20 cellular contexts compared by ENCODE assay signal in the genomic region with DNA sequence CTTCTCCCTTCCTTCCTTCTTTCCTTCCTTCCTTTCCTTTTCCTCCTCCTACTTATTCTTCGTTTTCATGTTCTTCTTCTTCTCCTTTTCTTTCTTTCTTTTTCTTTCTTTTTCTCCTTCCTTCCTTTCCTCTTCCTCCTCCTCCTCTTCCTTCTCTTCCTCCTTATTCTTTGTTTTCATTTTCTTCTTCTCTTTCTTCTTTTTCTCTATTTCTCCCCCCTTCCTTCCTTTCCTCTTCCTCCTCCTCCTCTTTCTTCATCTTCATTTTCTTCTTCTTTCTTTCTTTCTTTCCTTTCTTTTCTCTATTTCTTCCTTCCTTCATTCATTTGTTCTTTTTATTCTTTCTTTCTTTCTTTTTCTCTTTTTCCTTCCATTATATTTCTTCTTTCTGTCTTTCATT.
DNase-seq lines count a peak whose midpoint lies in the region; ATAC-seq, FAIRE-seq and TF ChIP-seq lines count a peak whose summit lies in the region.
"Had no signal": no experiment of that assay in that cellular context is flagged by ENCODE, and none has a peak within 500 bp of the region (broad histone marks: within the 10 kb centered on the region; RNA-seq: fewer than 3 reads in every experiment).

No MANE protein-coding gene starts in this region.

- H3K9ac ChIP-seq in K562 (ENCODE audit: insufficient read depth in 1 of 2, low read depth in 2 of 2, low read length in 2 of 2), result no peak overlapping the region
- H3K9ac ChIP-seq: BLaER1 treated with 17β-estradiol and CSF1 and Interleukin-3, amounts not matched to agents 10 nM and 100 nM had no signal

- H3K36me3 Mint-ChIP-seq in MCF 10A (ENCODE audit: insufficient read depth, unreplicated experiment), result no peaks in the 10 kb centered on the region
- no peaks in the 10 kb centered on the region for H3K36me3 Mint-ChIP-seq in CD8-positive, alpha-beta T cell
- H3K36me3 Mint-ChIP-seq: CD4-positive, alpha-beta memory T cell had no signal

- H3K4me2 ChIP-seq in K562 (ENCODE audit: insufficient read depth, low read length), result no peak overlapping the region
- H3K4me2 ChIP-seq: A549; BLaER1 treated with 17β-estradiol and CSF1 and Interleukin-3, amounts not matched to agents 10 nM and 100 nM had no signal

- DNase-seq in MCF 10A (ENCODE audit: unreplicated experiment) (no peak), breast epithelium (ENCODE audit: low spot score in 2 of 2) (no peak), K562 (ENCODE audit: extremely low read depth in 1 of 4, low spot score in 3 of 4) (no peak), stomach (no peak), NCI-H524 (lab: John Stamatoyannopoulos, UW) (no peak)
- no peak for DNase-seq in CD8-positive, alpha-beta T cell
- DNase-seq: ACHN; Caco-2; Calu3; CD4-positive, alpha-beta memory T cell; DMS79 treated with DMSO at 0.1 percent for 48 hours; GF-D8 had no signal

- no peaks in the 10 kb centered on the region for H3K9me1 ChIP-seq in K562 (ENCODE audit: control insufficient read depth, insufficient read depth, low read length)

- in situ Hi-C loops in K562 (cut with MboI), result no loop called here

- POLR2A ChIA-PET in MCF 10A (lab: Yijun Ruan, JAX), result no interaction called here
- POLR2A ChIA-PET in CD8-positive, alpha-beta T cell (lab: Charles Lee), result no interaction called here
- POLR2A ChIA-PET in K562 (lab: Yijun Ruan, JAX), result no interaction called here

- FAIRE-seq in K562 (lab: Jason Lieb, UNC), result no peak
- FAIRE-seq: A549, D721Med, G401.6, GM12891 had no signal

- BruUV-seq in MCF 10A (replicated peaks; lab: Mats Ljungman, UMichigan) (no TSS peak), K562 (replicated peaks; lab: Mats Ljungman, UMichigan) (no TSS peak)

- H2AFZ ChIP-seq in K562 (ENCODE audit: low read depth, low read length), result no peak overlapping the region

- H3K27me3 ChIP-seq in breast epithelium (no peaks in the 10 kb centered on the region), K562 (ENCODE audit: control insufficient read depth in 2 of 2, insufficient read depth in 2 of 2, low read length in 2 of 2) (no peaks in the 10 kb centered on the region), stomach (no peaks in the 10 kb centered on the region)
- H3K27me3 ChIP-seq in CD8-positive, alpha-beta T cell (ENCODE audit: insufficient read depth, low read length), result no peaks in the 10 kb centered on the region
- H3K27me3 ChIP-seq: BLaER1 treated with 17β-estradiol and CSF1 and Interleukin-3, amounts not matched to agents 10 nM and 100 nM had no signal

- H4K20me1 ChIP-seq in K562 (replicated peaks; ENCODE audit: control insufficient read depth, insufficient read depth, low read length), result no peaks in the 10 kb centered on the region
- H4K20me1 ChIP-seq: BLaER1 treated with 17β-estradiol and CSF1 and Interleukin-3, amounts not matched to agents 10 nM and 100 nM had no signal

- H3K4me1 ChIP-seq in breast epithelium, result no peaks in the 10 kb centered on the region
- H3K4me1 ChIP-seq in CD8-positive, alpha-beta T cell (ENCODE audit: insufficient read depth, low read length), result no peaks in the 10 kb centered on the region
- no peaks in the 10 kb centered on the region for H3K4me1 ChIP-seq in K562 (replicated peaks in 1 of 2; ENCODE audit: control insufficient read depth in 2 of 2, insufficient read depth in 2 of 2, low read length in 2 of 2)
- H3K4me1 ChIP-seq in stomach, result no peaks in the 10 kb centered on the region
- H3K4me1 ChIP-seq: A549, Caco-2 had no signal

- no peaks in the 10 kb centered on the region for H3K27me3 Mint-ChIP-seq in MCF 10A (ENCODE audit: insufficient read depth, unreplicated experiment)
- H3K27me3 Mint-ChIP-seq in CD8-positive, alpha-beta T cell (ENCODE audit: low read depth), result peaks cover 11% of the 10 kb centered on the region

- H3K4me1 Mint-ChIP-seq in MCF 10A (ENCODE audit: insufficient read depth, unreplicated experiment), result peaks cover 8% of the 10 kb centered on the region
- H3K4me1 Mint-ChIP-seq in CD8-positive, alpha-beta T cell (ENCODE audit: low read depth), result no peaks in the 10 kb centered on the region

- H3K4me3 Mint-ChIP-seq in MCF 10A (ENCODE audit: unreplicated experiment), result no peak overlapping the region
- H3K4me3 Mint-ChIP-seq in CD8-positive, alpha-beta T cell, result no peak overlapping the region
- H3K4me3 Mint-ChIP-seq: CD4-positive, alpha-beta memory T cell had no signal

- H3K9me3 Mint-ChIP-seq in MCF 10A (ENCODE audit: unreplicated experiment), result peaks cover 8% of the 10 kb centered on the region
- H3K9me3 Mint-ChIP-seq in CD8-positive, alpha-beta T cell, result no peaks in the 10 kb centered on the region

- TF ChIP-seq EP300 in K562 (IDR thresholded peaks at IDR 0.05; ENCODE audit: low read length), result no peak
- no peak for TF ChIP-seq EP300 in stomach (IDR thresholded peaks at IDR 0.05)

- H3K9me3 ChIP-seq in breast epithelium (no peaks in the 10 kb centered on the region), K562 (replicated peaks; ENCODE audit: control insufficient read depth, insufficient read depth, low read depth, low read length) (no peaks in the 10 kb centered on the region), stomach (no peaks in the 10 kb centered on the region)
- no peaks in the 10 kb centered on the region for H3K9me3 ChIP-seq in CD8-positive, alpha-beta T cell (ENCODE audit: low read length)
- H3K9me3 ChIP-seq: A549; BLaER1 treated with 17β-estradiol and CSF1 and Interleukin-3, amounts not matched to agents 10 nM and 100 nM; Caco-2 had no signal

- no peak for ATAC-seq in CD8-positive, alpha-beta T cell
- no peak for ATAC-seq in K562
- no peak for ATAC-seq in GM18870 (IDR thresholded peaks at IDR 0.05; ENCODE audit: unreplicated experiment)
- ATAC-seq: A549 had no signal

- no peaks in the 10 kb centered on the region for H3K36me3 ChIP-seq in breast epithelium
- H3K36me3 ChIP-seq in CD8-positive, alpha-beta T cell (ENCODE audit: insufficient read depth, low read length), result no peaks in the 10 kb centered on the region
- H3K36me3 ChIP-seq in K562 (ENCODE audit: control insufficient read depth, insufficient read depth, low read length), result no peaks in the 10 kb centered on the region
- no peaks in the 10 kb centered on the region for H3K36me3 ChIP-seq in stomach
- H3K36me3 ChIP-seq: BLaER1 treated with 17β-estradiol and CSF1 and Interleukin-3, amounts not matched to agents 10 nM and 100 nM had no signal

- peak overlapping the region; percentile 28 for H3K27ac Mint-ChIP-seq in MCF 10A (ENCODE audit: low read depth, unreplicated experiment)
- H3K27ac Mint-ChIP-seq in CD8-positive, alpha-beta T cell, result no peak overlapping the region

- intact Hi-C loops in MCF 10A (cut with micrococcal nuclease) (no loop called here), breast epithelium (cut with DNase I; ENCODE audit: low total_unique reads) (no loop called here), K562 (cut with micrococcal nuclease) (no loop called here), stomach (cut with DNase I; ENCODE audit: low total_unique reads) (no loop called here)
- intact Hi-C loops in CD8-positive, alpha-beta T cell (cut with DNase I, micrococcal nuclease), result no loop called here

- no peak for TF ChIP-seq POLR2A in breast epithelium (IDR thresholded peaks at IDR 0.05)
- no peak for TF ChIP-seq POLR2A in K562 (conservative IDR thresholded peaks at IDR 0.05)
- TF ChIP-seq POLR2A in stomach (IDR thresholded peaks at IDR 0.05), result no peak

- 6% methylated on average over 1 of the region's 1 CpG for WGBS in K562 (ENCODE audit: insufficient coverage, low coverage, missing lambda C conversion rate)
- WGBS in stomach, 5 donors, result 48 to 67% (median 61%) methylated on average over 1 of the region's 1 CpG

- CTCF ChIA-PET in MCF 10A (lab: Yijun Ruan, JAX), result no interaction called here
- CTCF ChIA-PET in CD8-positive, alpha-beta T cell (lab: Charles Lee), result no interaction called here
- CTCF ChIA-PET in K562 (lab: Yijun Ruan, JAX; ENCODE audit: low intra/inter-chr PET ratio), result no interaction called here

- H3K27ac ChIP-seq in breast epithelium (no peak overlapping the region), K562 (ENCODE audit: extremely low read depth, low read depth, low read length) (no peak overlapping the region), stomach (no peak overlapping the region)
- no peak overlapping the region for H3K27ac ChIP-seq in CD8-positive, alpha-beta T cell (ENCODE audit: low read depth, low read length)
- H3K27ac ChIP-seq: 22Rv1; A549; BLaER1 treated with 17β-estradiol and CSF1 and Interleukin-3, amounts not matched to agents 10 nM and 100 nM; C4-2B had no signal

- no peak overlapping the region for H3K4me3 ChIP-seq in breast epithelium
- H3K4me3 ChIP-seq in CD8-positive, alpha-beta T cell (ENCODE audit: low read depth, low read length), result no peak overlapping the region
- no peak overlapping the region for H3K4me3 ChIP-seq in K562
- H3K4me3 ChIP-seq in stomach, result no peak overlapping the region
- H3K4me3 ChIP-seq: A549; BLaER1 treated with 17β-estradiol and CSF1 and Interleukin-3, amounts not matched to agents 10 nM and 100 nM had no signal

- no peak for TF ChIP-seq CTCF in MCF 10A (IDR thresholded peaks at IDR 0.05; ENCODE audit: unreplicated experiment)
- no peak for TF ChIP-seq CTCF in breast epithelium (IDR thresholded peaks at IDR 0.05)
- peak; percentile 32 for TF ChIP-seq CTCF in CD8-positive, alpha-beta T cell (IDR thresholded peaks at IDR 0.05)
- no peak for TF ChIP-seq CTCF in K562 (IDR thresholded peaks at IDR 0.05 in 2 of 3, conservative IDR thresholded peaks at IDR 0.05 in 1 of 3; ENCODE audit: insufficient read depth in 2 of 3, low read depth in 1 of 3, low read length in 3 of 3)
- TF ChIP-seq CTCF in stomach (IDR thresholded peaks at IDR 0.05), result no peak

- no peak for TF ChIP-seq RAD21 in K562 (CRISPR knock-in tag; conservative IDR thresholded peaks at IDR 0.05 in 1 of 2, IDR thresholded peaks at IDR 0.05 in 1 of 2)

- H3K79me2 ChIP-seq in K562 (ENCODE audit: control insufficient read depth, insufficient read depth, low read length), result no peaks in the 10 kb centered on the region

TF ChIP-seq in K562, 482 proteins besides CTCF, POLR2A, EP300 and RAD21 (continues in another document):
- TF ChIP-seq ARID2 (IDR thresholded peaks at IDR 0.05), result no peak
- no peak for TF ChIP-seq NFE2 (IDR thresholded peaks at IDR 0.05; ENCODE audit: low read depth)
- TF ChIP-seq SNIP1 (IDR thresholded peaks at IDR 0.05; ENCODE audit: low read depth), result no peak
- TF ChIP-seq, protein P1, sequence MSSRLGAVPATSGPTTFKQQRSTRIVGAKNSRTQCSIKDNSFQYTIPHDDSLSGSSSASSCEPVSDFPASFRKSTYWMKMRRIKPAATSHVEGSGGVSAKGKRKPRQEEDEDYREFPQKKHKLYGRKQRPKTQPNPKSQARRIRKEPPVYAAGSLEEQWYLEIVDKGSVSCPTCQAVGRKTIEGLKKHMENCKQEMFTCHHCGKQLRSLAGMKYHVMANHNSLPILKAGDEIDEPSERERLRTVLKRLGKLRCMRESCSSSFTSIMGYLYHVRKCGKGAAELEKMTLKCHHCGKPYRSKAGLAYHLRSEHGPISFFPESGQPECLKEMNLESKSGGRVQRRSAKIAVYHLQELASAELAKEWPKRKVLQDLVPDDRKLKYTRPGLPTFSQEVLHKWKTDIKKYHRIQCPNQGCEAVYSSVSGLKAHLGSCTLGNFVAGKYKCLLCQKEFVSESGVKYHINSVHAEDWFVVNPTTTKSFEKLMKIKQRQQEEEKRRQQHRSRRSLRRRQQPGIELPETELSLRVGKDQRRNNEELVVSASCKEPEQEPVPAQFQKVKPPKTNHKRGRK (tag; IDR thresholded peaks at IDR 0.05), result peak; percentile 54; the same call in 1 of the 2 replicates
